In the genomic region with DNA sequence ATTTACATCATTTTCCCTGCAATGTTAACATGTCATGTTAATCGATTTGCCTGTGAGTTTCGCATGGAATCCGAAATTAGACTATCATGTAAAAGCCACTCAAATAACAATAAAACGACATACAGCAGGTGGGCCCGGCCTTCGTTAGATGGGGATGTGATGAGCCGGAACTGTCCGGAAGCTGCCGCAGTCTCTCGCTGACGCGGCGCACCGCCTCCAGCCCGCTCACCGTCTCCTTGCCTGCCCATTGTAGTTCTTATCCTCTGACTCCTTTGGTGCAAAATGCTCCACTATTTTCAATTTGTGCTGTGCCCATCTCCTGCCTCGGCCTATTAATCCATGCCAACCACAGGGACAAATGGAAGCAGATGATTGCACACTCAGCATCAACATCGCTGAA, we compare ENCODE assay signal across 7 cellular contexts.
"Had no signal": no experiment of that assay in that cellular context is flagged by ENCODE, and none has a peak within 500 bp of the region (broad histone marks: within the 10 kb centered on the region; RNA-seq: fewer than 3 reads in every experiment).

No MANE protein-coding gene starts in this region.

- DNase-seq: GM23248, GOT3, H7, HFFc6, IMR-90 had no signal

- H3K27ac ChIP-seq: GM23248 had no signal

- H3K4me3 ChIP-seq: GM23248, HAP-1, K562 had no signal

- H3K36me3 ChIP-seq: HAP-1 had no signal

- H3K9me3 ChIP-seq: HAP-1 had no signal
